ENCODE assay signal across 21 cellular contexts in the genomic region with DNA sequence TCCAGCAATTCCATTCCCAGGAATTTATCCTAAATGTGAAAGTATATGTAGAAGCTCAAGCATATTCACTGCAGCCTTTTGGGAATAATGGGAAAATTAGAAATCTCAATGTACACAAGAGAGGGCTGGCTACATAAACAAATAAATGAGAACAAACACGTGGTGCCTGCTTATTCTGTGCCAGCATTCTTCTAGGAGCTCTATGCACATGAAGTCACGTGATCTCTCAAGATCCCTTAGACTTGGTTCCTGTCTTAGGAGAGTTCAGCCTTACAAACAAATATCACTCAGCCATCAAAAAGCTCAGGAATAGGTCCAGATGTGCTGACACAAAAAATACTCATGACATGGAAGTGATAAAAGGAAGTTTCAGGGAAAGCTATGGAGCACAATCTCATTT.
"Had no signal": no experiment of that assay in that cellular context is flagged by ENCODE, and none has a peak within 500 bp of the region (broad histone marks: within the 10 kb centered on the region; RNA-seq: fewer than 3 reads in every experiment).

No MANE protein-coding gene starts in this region.

- DNase-seq: dorsolateral prefrontal cortex; effector CD8-positive, alpha-beta T cell; foreskin melanocyte; heart right ventricle; hypothalamus; kidney glomerular epithelial cell; mesendoderm; naive thymus-derived CD4-positive, alpha-beta T cell; nephron progenitor cell; small intestine; stimulated activated CD4-positive, alpha-beta T cell treated with anti-CD3 and anti-CD28 coated beads, Interleukin-12 subunit alpha, Interleukin-12 subunit beta, amount 100 ng/mL, for 4 hours; stimulated activated naive CD4-positive, alpha-beta T cell; stomach; substantia nigra; trophoblast cell had no signal

- FAIRE-seq: islet of Langerhans, small intestine had no signal

- H3K27ac ChIP-seq: coronary artery, dorsolateral prefrontal cortex, esophagus muscularis mucosa, heart right ventricle, neutrophil, right atrium auricular region, stomach, thoracic aorta had no signal

- H3K4me3 ChIP-seq: coronary artery, esophagus muscularis mucosa, heart right ventricle, right atrium auricular region, stomach, thoracic aorta had no signal

- H3K36me3 ChIP-seq: esophagus muscularis mucosa, heart right ventricle, neutrophil, right atrium auricular region, stomach, thoracic aorta had no signal

- H3K9me3 ChIP-seq: esophagus muscularis mucosa, neutrophil, right atrium auricular region, thoracic aorta had no signal

- H3K27me3 ChIP-seq: esophagus muscularis mucosa, heart right ventricle, right atrium auricular region, stomach had no signal

- ATAC-seq: heart right ventricle; naive thymus-derived CD4-positive, alpha-beta T cell had no signal
